8 cellular contexts compared by ENCODE assay signal in genomic region chr16:85821441-85821901, GRCh38. TPM values are rescaled to one million over a fixed set of nuclear protein-coding genes. Genes with fewer than 3 reads are reported as not detected.
DNase-seq lines count a peak whose midpoint lies in the region; ATAC-seq and TF ChIP-seq lines count a peak whose summit lies in the region.

No MANE protein-coding gene starts in this region.

- peak; percentile 74 for ATAC-seq in GM18517 (IDR thresholded peaks at IDR 0.05; ENCODE audit: unreplicated experiment)
- ATAC-seq in HG03442 (IDR thresholded peaks at IDR 0.05; ENCODE audit: unreplicated experiment): peak; percentile 55

- 4 to 9% methylated on average over 8 to 20 of the region's 20 CpGs for WGBS in lower leg skin, 2 donors

- DNase-seq in ACHN: peak; percentile 79
- DNase-seq in NCI-H526 treated with DMSO at 0.1 percent for 48 hours (lab: John Stamatoyannopoulos, UW): peak; percentile 52
- peak; percentile 75 for DNase-seq in activated CD4-positive, alpha-beta T cell treated with anti-CD3 and anti-CD28 coated beads, Interleukin-2, amount 50 U/mL, for 1 hour
- no peak for DNase-seq in coronary artery (ENCODE audit: low spot score)
- peak; percentile 64 to 95 for DNase-seq in lower leg skin (ENCODE audit: low spot score in 2 of 2)
- peak in 2 of 3 donors; percentile 59 to 89 for DNase-seq in stimulated activated CD4-positive, alpha-beta T cell treated with anti-CD3 and anti-CD28 coated beads, TNF-alpha, amount 100 ng/mL, for 1 hour (ENCODE audit: low read depth in 3 of 3, low spot score in 1 of 3)

- in situ Hi-C loops in ACHN (cut with HindIII; ENCODE audit: low pct_ligation_motif_present, low pct_unique_long_range_greater_than_20kb, low sequenced_read_pairs): no loop called here

- intact Hi-C loops in lower leg skin (cut with DNase I; ENCODE audit: low total_unique reads): loop anchor here (2.0 kb wide), 1 partner anchor 195 kb away; no protein-coding TSS in a partner anchor

- TF ChIP-seq CTCF in coronary artery (IDR thresholded peaks at IDR 0.05): peak; percentile 93
- peak in 1 of 3 donors; percentile 77 for TF ChIP-seq CTCF in lower leg skin (IDR thresholded peaks at IDR 0.05)

- H3K4me3 ChIP-seq in coronary artery: no peak overlapping the region
- no peak overlapping the region for H3K4me3 ChIP-seq in lower leg skin (ENCODE audit: low read depth, poor library complexity, severe bottlenecking)

- no peak for TF ChIP-seq POLR2A in lower leg skin (IDR thresholded peaks at IDR 0.05)

- H3K27ac ChIP-seq in coronary artery: no peak overlapping the region

RNA-seq across cellular contexts. Expression of gene COX4I1, which starts 22.0 kb away (rescaled TPM):
- 100 to 1,000 TPM; 411 to 675 (median 548) TPM for total RNA-seq in lower leg skin

RNA-seq across cellular contexts. Expression of gene EMC8, which starts 22.1 kb away (rescaled TPM):
- total RNA-seq in lower leg skin: 10 to 100 TPM; 15.5 to 27.5 (median 18.4) TPM
